In the genomic region with DNA sequence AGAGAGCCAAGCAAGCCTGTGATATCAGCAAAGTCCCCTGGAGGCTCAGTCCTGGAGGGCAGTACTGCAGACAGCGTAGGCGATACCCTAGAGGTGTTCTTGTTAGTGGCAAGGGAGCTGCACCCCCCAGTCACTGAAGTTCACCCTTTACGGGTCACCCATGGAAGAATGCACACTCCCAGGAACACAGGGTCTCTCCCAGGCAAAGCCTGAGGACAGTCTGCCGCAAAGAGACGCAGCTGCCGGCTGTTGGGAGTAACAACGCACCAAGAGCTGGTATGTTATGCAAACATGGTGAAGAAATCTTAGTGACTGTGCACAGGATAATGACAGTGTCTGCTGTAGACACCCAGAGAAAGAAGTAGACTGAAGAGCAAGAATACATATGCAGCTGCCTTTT, we compare ENCODE assay signal across 33 cellular contexts. TPM values are rescaled to one million over a fixed set of nuclear protein-coding genes. Genes with fewer than 3 reads are reported as not detected.
"Had no signal": no experiment of that assay in that cellular context is flagged by ENCODE, and none has a peak within 500 bp of the region (broad histone marks: within the 10 kb centered on the region; RNA-seq: fewer than 3 reads in every experiment).

No MANE protein-coding gene starts in this region.

- H3K27me3 ChIP-seq: right atrium auricular region, upper lobe of left lung, vagina had no signal

- DNase-seq: activated CD4-positive, alpha-beta T cell treated with anti-CD3 and anti-CD28 coated beads for 36 hours; activated CD4-positive, CD25-positive, alpha-beta regulatory T cell; activated CD8-positive, alpha-beta memory T cell treated with anti-CD3 and anti-CD28 coated beads, Interleukin-2, amount 10 ng/mL, durations not matched to agents 7 days and 5 days; activated CD8-positive, alpha-beta T cell treated with anti-CD3 and anti-CD28 coated beads, Interleukin-2, amount 10 ng/mL, durations not matched to agents 7 days and 5 days; activated naive CD8-positive, alpha-beta T cell treated with anti-CD3 and anti-CD28 coated beads, Interleukin-2, amount 50 U/mL, for 24 hours; activated T-cell treated with anti-CD3 and anti-CD28 coated beads, Interleukin-2, amount 50 U/mL, for 48 hours; amygdala; central memory CD4-positive, alpha-beta T cell; endodermal cell; foreskin fibroblast; heart left ventricle; hypothalamus; immature natural killer cell; kidney; left colon; mammary epithelial cell; naive B cell; stimulated activated CD4-positive, alpha-beta T cell treated with anti-CD3 and anti-CD28 coated beads, Interleukin-1b, Interleukin-23, amount 100 ng/mL, for 48 hours; stimulated activated CD4-positive, alpha-beta T cell treated with anti-CD3 and anti-CD28 coated beads, Interleukin-4, amount 100 ng/mL, for 4 hours; stimulated activated CD8-positive, alpha-beta memory T cell treated with anti-CD3 and anti-CD28 coated beads, Interleukin-4, amount 100 ng/mL, for 48 hours; stimulated activated naive CD8-positive, alpha-beta T cell treated with anti-CD3 and anti-CD28 coated beads, Interleukin-15, amount 100 ng/mL, for 72 hours; substantia nigra; upper lobe of left lung had no signal

- H3K4me1 Mint-ChIP-seq: activated CD4-positive, alpha-beta T cell treated with anti-CD3 and anti-CD28 coated beads for 36 hours; activated CD8-positive, alpha-beta memory T cell treated with anti-CD3 and anti-CD28 coated beads, Interleukin-2, amount 10 ng/mL, durations not matched to agents 7 days and 5 days; activated naive CD4-positive, alpha-beta T cell treated with anti-CD3 and anti-CD28 coated beads, Interleukin-2, amount 50 U/mL, for 24 hours; activated naive CD8-positive, alpha-beta T cell treated with anti-CD3 and anti-CD28 coated beads, Interleukin-2, amount 50 U/mL, for 24 hours; immature natural killer cell; naive B cell; stimulated activated memory B cell treated with anti-CD40 and anti-IgM and Interleukin-4, amounts not matched to agents 10 μg/mL and 1 μg/mL and 100 μg/mL, for 72 hours; stimulated activated naive CD8-positive, alpha-beta T cell treated with anti-CD3 and anti-CD28 coated beads, Interleukin-15, amount 100 ng/mL, for 72 hours had no signal

- H3K36me3 ChIP-seq: heart left ventricle, right atrium auricular region, upper lobe of left lung, vagina had no signal

- H3K27ac ChIP-seq: heart left ventricle, right atrium auricular region, upper lobe of left lung, vagina had no signal

- H3K36me3 Mint-ChIP-seq: activated CD8-positive, alpha-beta memory T cell treated with anti-CD3 and anti-CD28 coated beads, Interleukin-2, amount 10 ng/mL, durations not matched to agents 7 days and 5 days; activated naive CD4-positive, alpha-beta T cell treated with anti-CD3 and anti-CD28 coated beads, Interleukin-2, amount 50 U/mL, for 24 hours; immature natural killer cell; mesothelial cell of epicardium; naive B cell; stimulated activated memory B cell treated with anti-CD40 and anti-IgM and Interleukin-4, amounts not matched to agents 10 μg/mL and 1 μg/mL and 100 μg/mL, for 72 hours had no signal

- H3K4me3 ChIP-seq: heart left ventricle, right atrium auricular region, smooth muscle cell, upper lobe of left lung, vagina had no signal

- H3K9me3 ChIP-seq: upper lobe of left lung, vagina had no signal

- H3K9me3 Mint-ChIP-seq: dendritic cell treated with granulocyte-macrophage colony-stimulating factor and Interleukin-4, amounts not matched to agents 40 ng/mL and 50 ng/mL, for 4 days had no signal

- H3K27me3 Mint-ChIP-seq: activated CD4-positive, alpha-beta T cell treated with anti-CD3 and anti-CD28 coated beads for 36 hours; activated CD8-positive, alpha-beta memory T cell treated with anti-CD3 and anti-CD28 coated beads, Interleukin-2, amount 10 ng/mL, durations not matched to agents 7 days and 5 days; activated naive CD8-positive, alpha-beta T cell treated with anti-CD3 and anti-CD28 coated beads, Interleukin-2, amount 50 U/mL, for 24 hours; stimulated activated memory B cell treated with anti-CD40 and anti-IgM and Interleukin-4, amounts not matched to agents 10 μg/mL and 1 μg/mL and 100 μg/mL, for 72 hours; stimulated activated naive CD8-positive, alpha-beta T cell treated with anti-CD3 and anti-CD28 coated beads, Interleukin-15, amount 100 ng/mL, for 72 hours had no signal

- ATAC-seq: activated CD4-positive, alpha-beta T cell treated with anti-CD3 and anti-CD28 coated beads for 36 hours; activated CD8-positive, alpha-beta memory T cell treated with anti-CD3 and anti-CD28 coated beads, Interleukin-2, amount 10 ng/mL, durations not matched to agents 7 days and 5 days; activated CD8-positive, alpha-beta T cell treated with anti-CD3 and anti-CD28 coated beads, Interleukin-2, amount 10 ng/mL, durations not matched to agents 7 days and 5 days; activated naive CD8-positive, alpha-beta T cell treated with anti-CD3 and anti-CD28 coated beads, Interleukin-2, amount 50 U/mL, for 24 hours; esophagus mucosa; heart left ventricle; left colon; stimulated activated memory B cell treated with anti-CD40 and anti-IgM and Interleukin-4, amounts not matched to agents 10 μg/mL and 1 μg/mL and 100 μg/mL, for 72 hours; stimulated activated naive CD8-positive, alpha-beta T cell treated with anti-CD3 and anti-CD28 coated beads, Interleukin-15, amount 100 ng/mL, for 72 hours had no signal

- H3K4me3 Mint-ChIP-seq: activated CD4-positive, alpha-beta T cell treated with anti-CD3 and anti-CD28 coated beads for 36 hours; activated CD8-positive, alpha-beta memory T cell treated with anti-CD3 and anti-CD28 coated beads, Interleukin-2, amount 10 ng/mL, durations not matched to agents 7 days and 5 days; activated CD8-positive, alpha-beta T cell treated with anti-CD3 and anti-CD28 coated beads, Interleukin-2, amount 10 ng/mL, durations not matched to agents 7 days and 5 days; activated naive CD4-positive, alpha-beta T cell treated with anti-CD3 and anti-CD28 coated beads, Interleukin-2, amount 50 U/mL, for 24 hours; activated naive CD8-positive, alpha-beta T cell treated with anti-CD3 and anti-CD28 coated beads, Interleukin-2, amount 50 U/mL, for 24 hours; dendritic cell treated with granulocyte-macrophage colony-stimulating factor and Interleukin-4, amounts not matched to agents 40 ng/mL and 50 ng/mL, for 4 days; endodermal cell; immature natural killer cell; mesothelial cell of epicardium; naive B cell; stimulated activated memory B cell treated with anti-CD40 and anti-IgM and Interleukin-4, amounts not matched to agents 10 μg/mL and 1 μg/mL and 100 μg/mL, for 72 hours; stimulated activated naive CD8-positive, alpha-beta T cell treated with anti-CD3 and anti-CD28 coated beads, Interleukin-15, amount 100 ng/mL, for 72 hours; T-helper 2 cell treated with Interferon-gamma antibody and Interleukin-4, amounts not matched to agents 5 μg/mL and 100 μg/mL, for 36 hours had no signal

- H3K27ac Mint-ChIP-seq: activated CD4-positive, alpha-beta T cell treated with anti-CD3 and anti-CD28 coated beads for 36 hours; activated CD8-positive, alpha-beta memory T cell treated with anti-CD3 and anti-CD28 coated beads, Interleukin-2, amount 10 ng/mL, durations not matched to agents 7 days and 5 days; activated CD8-positive, alpha-beta T cell treated with anti-CD3 and anti-CD28 coated beads, Interleukin-2, amount 10 ng/mL, durations not matched to agents 7 days and 5 days; activated naive CD4-positive, alpha-beta T cell treated with anti-CD3 and anti-CD28 coated beads, Interleukin-2, amount 50 U/mL, for 24 hours; activated naive CD8-positive, alpha-beta T cell treated with anti-CD3 and anti-CD28 coated beads, Interleukin-2, amount 50 U/mL, for 24 hours; activated T-helper 2 cell treated with anti-CD3 and anti-CD28 coated beads, Interferon-gamma antibody, Interleukin-2, Interleukin-4, amounts not matched to agents 10 μg/mL and 5 μg/mL and 100 μg/mL, durations not matched to agents 14 hours and 24 hours and 36 hours; dendritic cell treated with granulocyte-macrophage colony-stimulating factor and Interleukin-4, amounts not matched to agents 40 ng/mL and 50 ng/mL, for 4 days; endodermal cell; immature natural killer cell; mesothelial cell of epicardium; stimulated activated memory B cell treated with anti-CD40 and anti-IgM and Interleukin-4, amounts not matched to agents 10 μg/mL and 1 μg/mL and 100 μg/mL, for 72 hours; stimulated activated naive CD8-positive, alpha-beta T cell treated with anti-CD3 and anti-CD28 coated beads, Interleukin-15, amount 100 ng/mL, for 72 hours; T-helper 2 cell treated with Interferon-gamma antibody and Interleukin-4, amounts not matched to agents 5 μg/mL and 100 μg/mL, for 36 hours had no signal

RNA-seq across cellular contexts. Expression of a gene that starts 43.5 kb away (rescaled TPM):
- total RNA-seq: activated CD4-positive, alpha-beta T cell treated with anti-CD3 and anti-CD28 coated beads for 36 hours; activated CD8-positive, alpha-beta memory T cell treated with anti-CD3 and anti-CD28 coated beads, Interleukin-2, amount 10 ng/mL, durations not matched to agents 7 days and 5 days; activated CD8-positive, alpha-beta T cell treated with anti-CD3 and anti-CD28 coated beads, Interleukin-2, amount 10 ng/mL, durations not matched to agents 7 days and 5 days; activated T-helper 2 cell treated with anti-CD3 and anti-CD28 coated beads, Interferon-gamma antibody, Interleukin-2, Interleukin-4, amounts not matched to agents 10 μg/mL and 5 μg/mL and 100 μg/mL, durations not matched to agents 14 hours and 24 hours and 36 hours; mammary epithelial cell had no signal
- polyA plus RNA-seq: immature natural killer cell, mammary epithelial cell, smooth muscle cell had no signal
